In the genomic region with DNA sequence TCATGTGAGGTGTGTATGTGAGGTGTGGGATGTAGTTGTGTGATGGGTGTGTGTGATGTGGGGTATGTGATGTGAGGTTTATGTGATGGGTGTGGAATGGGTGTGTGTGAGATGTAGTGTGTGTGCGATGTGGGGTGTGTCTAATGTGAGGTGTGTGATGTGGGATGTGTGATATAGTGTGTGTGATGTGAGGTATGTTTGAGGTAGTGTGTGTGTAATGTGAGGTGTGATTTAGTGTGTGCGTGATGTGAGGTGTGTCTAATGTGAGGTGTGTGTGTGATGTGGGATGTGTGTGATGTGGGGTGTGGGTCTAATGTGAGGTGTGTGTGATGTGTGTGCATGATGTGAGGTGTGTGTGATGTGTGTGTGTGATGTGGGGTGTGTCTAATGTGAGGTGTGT, we compare ENCODE assay signal across 30 cellular contexts. TPM values are rescaled to one million over a fixed set of nuclear protein-coding genes. Genes with fewer than 3 reads are reported as not detected.
"Had no signal": no experiment of that assay in that cellular context is flagged by ENCODE, and none has a peak within 500 bp of the region (broad histone marks: within the 10 kb centered on the region; RNA-seq: fewer than 3 reads in every experiment).

No MANE protein-coding gene starts in this region.

- H3K9me3 ChIP-seq: gastrocnemius medialis had no signal

- H3K36me3 ChIP-seq: brain microvascular endothelial cell, gastrocnemius medialis, WERI-Rb-1 had no signal

- H3K27me3 ChIP-seq: brain microvascular endothelial cell, foreskin keratinocyte had no signal

- ATAC-seq: activated CD4-positive, CD25-positive, alpha-beta regulatory T cell treated with anti-CD3 and anti-CD28 coated beads, Interleukin-2, amount 50 U/mL, for 24 hours; activated CD8-positive, alpha-beta T cell treated with anti-CD3 and anti-CD28 coated beads for 36 hours; activated T-cell treated with anti-CD3 and anti-CD28 coated beads, Interleukin-2, amount 50 U/mL, for 4 hours; activated T-helper 17 cell treated with anti-CD3 and anti-CD28 coated beads, Interleukin-2, amount 50 U/mL, for 72 hours; esophagus mucosa; foreskin keratinocyte; gastrocnemius medialis; T-helper 17 cell had no signal

- H3K4me1 ChIP-seq: foreskin keratinocyte, gastrocnemius medialis had no signal

- FAIRE-seq: astrocyte, bronchial epithelial cell had no signal

- DNase-seq: activated B cell treated with CpG ODN at 0.5 μM for 24 hours; activated CD4-positive, alpha-beta T cell treated with anti-CD3 and anti-CD28 coated beads for 48 hours; activated CD4-positive, alpha-beta T cell treated with anti-CD3 and anti-CD28 coated beads, Interleukin-2, amount 50 U/mL, for 1 hour; activated CD4-positive, alpha-beta T cell treated with anti-CD3 and anti-CD28 coated beads, Interleukin-2, amount 50 U/mL, for 48 hours; activated CD8-positive, alpha-beta memory T cell treated with anti-CD3 and anti-CD28 coated beads for 24 hours; activated CD8-positive, alpha-beta T cell treated with anti-CD3 and anti-CD28 coated beads for 36 hours; activated effector memory CD4-positive, alpha-beta T cell treated with Interleukin-2 at 50 U/mL for 16 hours; activated gamma-delta T cell treated with Interleukin-2 at 50 U/mL for 16 hours; activated naive CD4-positive, alpha-beta T cell treated with anti-CD3 and anti-CD28 coated beads, Interleukin-2, amount 50 U/mL, for 16 hours; activated naive CD4-positive, alpha-beta T cell treated with Interleukin-2 at 50 U/mL for 16 hours; activated T-cell treated with anti-CD3 and anti-CD28 coated beads, Interleukin-2, amount 50 U/mL, for 4 hours; amniotic stem cell; anterior cingulate cortex; brain microvascular endothelial cell; dorsolateral prefrontal cortex; effector memory CD4-positive, alpha-beta T cell; endodermal cell; foreskin keratinocyte; gastrocnemius medialis; glutamatergic neuron; T-helper 1 cell; T-helper 17 cell; T1000; WERI-Rb-1 had no signal

- H3K4me3 ChIP-seq: coronary artery, dorsolateral prefrontal cortex, gastrocnemius medialis had no signal

- H3K27ac ChIP-seq: brain microvascular endothelial cell, coronary artery, dorsolateral prefrontal cortex, foreskin keratinocyte, gastrocnemius medialis, WERI-Rb-1 had no signal

RNA-seq across cellular contexts. Expression of a gene that starts 55.3 kb away (rescaled TPM):
- total RNA-seq: activated B cell treated with CpG ODN at 0.5 μM for 24 hours; activated CD8-positive, alpha-beta T cell treated with anti-CD3 and anti-CD28 coated beads for 36 hours; activated T-cell treated with anti-CD3 and anti-CD28 coated beads, Interleukin-2, amount 50 U/mL, for 4 hours; activated T-helper 17 cell treated with anti-CD3 and anti-CD28 coated beads, Interleukin-2, amount 50 U/mL, for 72 hours; T-helper 17 cell had no signal
